28 cellular contexts compared by ENCODE assay signal in genomic region chr2:217409939-217410820, GRCh38.
A peak's percentile ranks its signal among the peaks of the same experiment; 100 is the strongest.
DNase-seq lines count a peak whose midpoint lies in the region; ATAC-seq and TF ChIP-seq lines count a peak whose summit lies in the region.
"Had no signal": no experiment of that assay in that cellular context is flagged by ENCODE, and none has a peak within 500 bp of the region (broad histone marks: within the 10 kb centered on the region; RNA-seq: fewer than 3 reads in every experiment).

No MANE protein-coding gene starts in this region.

- H3K27me3 Mint-ChIP-seq in mesothelial cell of epicardium (ENCODE audit: low read depth), result no peaks in the 10 kb centered on the region
- H3K27me3 Mint-ChIP-seq in CD8-positive, alpha-beta T cell (ENCODE audit: low read depth), result peaks cover 3% of the 10 kb centered on the region
- H3K27me3 Mint-ChIP-seq: CD4-positive, CD25-positive, alpha-beta regulatory T cell had no signal

- ATAC-seq in HG02588 (IDR thresholded peaks at IDR 0.05; ENCODE audit: unreplicated experiment), result no peak
- ATAC-seq in CD8-positive, alpha-beta T cell, result no peak
- ATAC-seq: activated CD4-positive, alpha-beta T cell treated with anti-CD3 and anti-CD28 coated beads for 36 hours; T-helper 17 cell had no signal

- no peak for TF ChIP-seq CTCF in mesothelial cell of epicardium (IDR thresholded peaks at IDR 0.05; ENCODE audit: unreplicated experiment)
- no peak for TF ChIP-seq CTCF in stomach (IDR thresholded peaks at IDR 0.05)
- TF ChIP-seq CTCF in CD8-positive, alpha-beta T cell (IDR thresholded peaks at IDR 0.05), result no peak

- 54 to 77% (median 70%) methylated on average over 3 of the region's 3 CpGs for WGBS in stomach, 5 donors

- peak overlapping the region in 3 of 5 donors; percentile 9 to 23 (median 12) for H3K27ac ChIP-seq in stomach
- H3K27ac ChIP-seq in CD8-positive, alpha-beta T cell (ENCODE audit: low read depth, low read length), result no peak overlapping the region

- CTCF ChIA-PET in CD8-positive, alpha-beta T cell (lab: Charles Lee), result no interaction called here

- no peaks in the 10 kb centered on the region for H3K36me3 Mint-ChIP-seq in mesothelial cell of epicardium
- H3K36me3 Mint-ChIP-seq in CD8-positive, alpha-beta T cell, result no peaks in the 10 kb centered on the region
- H3K36me3 Mint-ChIP-seq: CD4-positive, CD25-positive, alpha-beta regulatory T cell had no signal

- TF ChIP-seq POLR2A in stomach (IDR thresholded peaks at IDR 0.05), result no peak

- no peak overlapping the region for H3K4me3 ChIP-seq in adipocyte (ENCODE audit: low read length)
- H3K4me3 ChIP-seq in stomach, result no peak overlapping the region
- no peak overlapping the region for H3K4me3 ChIP-seq in CD8-positive, alpha-beta T cell (ENCODE audit: low read depth, low read length)
- H3K4me3 ChIP-seq: adrenal gland had no signal

- no peak overlapping the region for H3K4me3 Mint-ChIP-seq in mesothelial cell of epicardium
- no peak overlapping the region for H3K4me3 Mint-ChIP-seq in CD8-positive, alpha-beta T cell
- H3K4me3 Mint-ChIP-seq: activated CD4-positive, alpha-beta T cell treated with anti-CD3 and anti-CD28 coated beads for 36 hours; CD4-positive, CD25-positive, alpha-beta regulatory T cell; endodermal cell; T-helper 17 cell had no signal

- peak; percentile 34 for DNase-seq in NCI-H2227 (lab: John Stamatoyannopoulos, UW; ENCODE audit: unreplicated experiment)
- no peak for DNase-seq in adipocyte (ENCODE audit: low read depth)
- DNase-seq in mesothelial cell of epicardium (ENCODE audit: low spot score in 2 of 2, unreplicated experiment in 2 of 2), result no peak
- no peak for DNase-seq in stomach
- no peak for DNase-seq in LoVo (ENCODE audit: low spot score)
- no peak for DNase-seq in NOMO-1 treated with dmso at 0.1 percent for 144 hours (lab: John Stamatoyannopoulos, UW; ENCODE audit: unreplicated experiment)
- no peak for DNase-seq in CD8-positive, alpha-beta T cell
- DNase-seq: activated CD4-positive, alpha-beta T cell treated with anti-CD3 and anti-CD28 coated beads for 36 hours; activated CD8-positive, alpha-beta memory T cell treated with anti-CD3 and anti-CD28 coated beads for 24 hours; activated gamma-delta T cell; activated T-cell treated with anti-CD3 and anti-CD28 coated beads, Interleukin-2, amount 50 U/mL, for 1 hour; CD4-positive, CD25-positive, alpha-beta regulatory T cell; cortex of kidney; endodermal cell; GF-D8; islet precursor cell; KBM-7; MM.1S; NCI-H1436 treated with DMSO at 0.1 percent for 48 hours; NCI-H526; occipital lobe; stimulated activated CD4-positive, alpha-beta T cell treated with anti-CD3 and anti-CD28 coated beads, Interleukin-12 subunit alpha, Interleukin-12 subunit beta, amount 100 ng/mL, for 4 hours; stimulated activated CD4-positive, alpha-beta T cell treated with anti-CD3 and anti-CD28 coated beads, Interleukin-4, amount 100 ng/mL, for 4 hours; stimulated activated naive CD4-positive, alpha-beta T cell treated with Interleukin-2 at 50 U/mL for 16 hours; T-helper 17 cell; trophoblast cell had no signal

- H3K4me1 ChIP-seq in adipocyte (ENCODE audit: control insufficient read depth, insufficient read depth, low read length) (peaks cover 65% of the 10 kb centered on the region), stomach (peaks cover 0 to 28% (median 13%) of the 10 kb centered on the region in 4 donors)
- H3K4me1 ChIP-seq in CD8-positive, alpha-beta T cell (ENCODE audit: insufficient read depth, low read length), result no peaks in the 10 kb centered on the region

- intact Hi-C loops in stomach (cut with DNase I; ENCODE audit: low total_unique reads), result no loop called here
- intact Hi-C loops in CD8-positive, alpha-beta T cell (cut with DNase I, micrococcal nuclease), result no loop called here

- H3K36me3 ChIP-seq in adipocyte (ENCODE audit: control insufficient read depth, insufficient read depth, low read length, severe bottlenecking) (no peaks in the 10 kb centered on the region), stomach (no peaks in the 10 kb centered on the region)
- no peaks in the 10 kb centered on the region for H3K36me3 ChIP-seq in CD8-positive, alpha-beta T cell (ENCODE audit: insufficient read depth, low read length)
- H3K36me3 ChIP-seq: adrenal gland had no signal

- TF ChIP-seq EP300 in stomach (IDR thresholded peaks at IDR 0.05), result no peak

- H3K4me1 Mint-ChIP-seq in mesothelial cell of epicardium, result peaks cover 38% of the 10 kb centered on the region
- H3K4me1 Mint-ChIP-seq in CD8-positive, alpha-beta T cell (ENCODE audit: low read depth), result no peaks in the 10 kb centered on the region
- H3K4me1 Mint-ChIP-seq: activated CD4-positive, alpha-beta T cell treated with anti-CD3 and anti-CD28 coated beads for 36 hours; CD4-positive, CD25-positive, alpha-beta regulatory T cell; T-helper 17 cell had no signal

- POLR2A ChIA-PET in CD8-positive, alpha-beta T cell (lab: Charles Lee), result no interaction called here

- H3K27me3 ChIP-seq in adipocyte (replicated peaks; ENCODE audit: control insufficient read depth, insufficient read depth, low read length) (no peaks in the 10 kb centered on the region), stomach (no peaks in the 10 kb centered on the region)
- no peaks in the 10 kb centered on the region for H3K27me3 ChIP-seq in CD8-positive, alpha-beta T cell (ENCODE audit: insufficient read depth, low read length)
- H3K27me3 ChIP-seq: adrenal gland had no signal

- peak overlapping the region; percentile 36 for H3K9ac ChIP-seq in adipocyte (ENCODE audit: low read length)

- no peaks in the 10 kb centered on the region for H3K9me3 ChIP-seq in adipocyte (ENCODE audit: control insufficient read depth, low read length)
- H3K9me3 ChIP-seq in stomach, result no peaks in the 10 kb centered on the region
- no peaks in the 10 kb centered on the region for H3K9me3 ChIP-seq in CD8-positive, alpha-beta T cell (ENCODE audit: low read length)
- H3K9me3 ChIP-seq: adrenal gland had no signal

- peak overlapping the region; percentile 22 for H3K27ac Mint-ChIP-seq in mesothelial cell of epicardium
- no peak overlapping the region for H3K27ac Mint-ChIP-seq in CD8-positive, alpha-beta T cell
- H3K27ac Mint-ChIP-seq: activated CD4-positive, alpha-beta T cell treated with anti-CD3 and anti-CD28 coated beads for 36 hours; CD4-positive, CD25-positive, alpha-beta regulatory T cell; endodermal cell; T-helper 17 cell had no signal

- H3K9me3 Mint-ChIP-seq in mesothelial cell of epicardium, result no peaks in the 10 kb centered on the region
- H3K9me3 Mint-ChIP-seq in CD8-positive, alpha-beta T cell, result no peaks in the 10 kb centered on the region
- H3K9me3 Mint-ChIP-seq: endodermal cell had no signal
